Comparison of ENCODE assay signal across 18 cellular contexts in genomic region chr1:239757711-239758110, GRCh38.
A peak's percentile ranks its signal among the peaks of the same experiment; 100 is the strongest.
DNase-seq lines count a peak whose midpoint lies in the region; ATAC-seq, FAIRE-seq and TF ChIP-seq lines count a peak whose summit lies in the region.
"Had no signal": no experiment of that assay in that cellular context is flagged by ENCODE, and none has a peak within 500 bp of the region (broad histone marks: within the 10 kb centered on the region; RNA-seq: fewer than 3 reads in every experiment).

No MANE protein-coding gene starts in this region.

- H3K27ac ChIP-seq in astrocyte (ENCODE audit: low read depth, low read length) (no peak overlapping the region), smooth muscle cell (ENCODE audit: low read depth) (peak overlapping the region; percentile 44)
- H3K27ac ChIP-seq: BLaER1 treated with 17β-estradiol and CSF1 and Interleukin-3, amounts not matched to agents 10 nM and 100 nM; GM23248 had no signal

- H3K4me1 Mint-ChIP-seq in astrocyte (ENCODE audit: low read depth, unreplicated experiment), result no peaks in the 10 kb centered on the region

- H2AFZ ChIP-seq in astrocyte (ENCODE audit: low read depth, low read length) (no peak overlapping the region), smooth muscle cell (ENCODE audit: low read depth) (no peak overlapping the region)
- H2AFZ ChIP-seq: GM23248 had no signal

- no peaks in the 10 kb centered on the region for H4K20me1 ChIP-seq in astrocyte (ENCODE audit: insufficient read depth, low read length)
- no peaks in the 10 kb centered on the region for H4K20me1 ChIP-seq in smooth muscle cell (ENCODE audit: low read depth)
- H4K20me1 ChIP-seq: BLaER1 treated with 17β-estradiol and CSF1 and Interleukin-3, amounts not matched to agents 10 nM and 100 nM had no signal

- no peak overlapping the region for H3K4me3 ChIP-seq in astrocyte (ENCODE audit: insufficient read depth, low read depth, low read length)
- no peak overlapping the region for H3K4me3 ChIP-seq in smooth muscle cell
- H3K4me3 ChIP-seq: BLaER1 treated with 17β-estradiol and CSF1 and Interleukin-3, amounts not matched to agents 10 nM and 100 nM; GM23248; K562 had no signal

- H3K36me3 Mint-ChIP-seq in astrocyte (ENCODE audit: low read depth, unreplicated experiment), result no peaks in the 10 kb centered on the region
- H3K36me3 Mint-ChIP-seq: CD8-positive, alpha-beta T cell had no signal

- H3K9ac ChIP-seq in astrocyte (ENCODE audit: low read length), result no peak overlapping the region
- H3K9ac ChIP-seq in smooth muscle cell (ENCODE audit: low read depth), result no peak overlapping the region
- H3K9ac ChIP-seq: BLaER1 treated with 17β-estradiol and CSF1 and Interleukin-3, amounts not matched to agents 10 nM and 100 nM; GM23248 had no signal

- H3K4me3 Mint-ChIP-seq in astrocyte (ENCODE audit: unreplicated experiment), result no peak overlapping the region
- H3K4me3 Mint-ChIP-seq: CD8-positive, alpha-beta T cell had no signal

- WGBS in smooth muscle cell (ENCODE audit: low lambda C conversion rate), result 63% methylated on average over 2 of the region's 2 CpGs

- DNase-seq in EL (peak; percentile 39), LHCN-M2 (ENCODE audit: low read depth) (peak; percentile 3), astrocyte (ENCODE audit: low read depth) (peak; percentile 2), smooth muscle cell (lab: John Stamatoyannopoulos, UW; ENCODE audit: unreplicated experiment) (no peak), NOMO-1 treated with dmso at 0.1 percent for 144 hours (lab: John Stamatoyannopoulos, UW; ENCODE audit: unreplicated experiment) (no peak), NCI-H2081 (lab: John Stamatoyannopoulos, UW) (no peak)
- DNase-seq: CD8-positive, alpha-beta T cell; GM23248; MV-4-11; NCI-H1694 treated with DMSO at 0.1 percent for 48 hours; NCI-H2107; NCI-H510A treated with DMSO at 0.1 percent for 48 hours; NCI-H774 had no signal

- H3K27me3 Mint-ChIP-seq in astrocyte (ENCODE audit: low read depth, unreplicated experiment), result no peaks in the 10 kb centered on the region

- no peaks in the 10 kb centered on the region for H3K36me3 ChIP-seq in astrocyte (ENCODE audit: insufficient read depth, low read length)
- H3K36me3 ChIP-seq in smooth muscle cell (ENCODE audit: low read depth), result no peaks in the 10 kb centered on the region
- H3K36me3 ChIP-seq: BLaER1 treated with 17β-estradiol and CSF1 and Interleukin-3, amounts not matched to agents 10 nM and 100 nM had no signal

- H3K27me3 ChIP-seq in astrocyte (ENCODE audit: insufficient read depth, low read length) (no peaks in the 10 kb centered on the region), smooth muscle cell (ENCODE audit: low read depth) (no peaks in the 10 kb centered on the region)
- H3K27me3 ChIP-seq: BLaER1 treated with 17β-estradiol and CSF1 and Interleukin-3, amounts not matched to agents 10 nM and 100 nM had no signal

- H3K4me2 ChIP-seq in astrocyte (ENCODE audit: low read length), result no peak overlapping the region
- H3K4me2 ChIP-seq in smooth muscle cell, result no peak overlapping the region
- H3K4me2 ChIP-seq: BLaER1 treated with 17β-estradiol and CSF1 and Interleukin-3, amounts not matched to agents 10 nM and 100 nM had no signal

- no peak for FAIRE-seq in astrocyte (lab: Jason Lieb, UNC)
- FAIRE-seq: G401.6, K562 had no signal

- H3K9me3 ChIP-seq in astrocyte (ENCODE audit: insufficient read depth, low read depth, low read length) (no peaks in the 10 kb centered on the region), smooth muscle cell (replicated peaks; ENCODE audit: low read depth) (no peaks in the 10 kb centered on the region)

- H3K79me2 ChIP-seq in astrocyte (ENCODE audit: insufficient read depth, low read length), result no peaks in the 10 kb centered on the region
- H3K79me2 ChIP-seq in smooth muscle cell (ENCODE audit: low read depth), result no peaks in the 10 kb centered on the region

- H3K9me3 Mint-ChIP-seq in astrocyte (ENCODE audit: unreplicated experiment), result no peaks in the 10 kb centered on the region

- no peaks in the 10 kb centered on the region for H3F3A ChIP-seq in smooth muscle cell (ENCODE audit: low read depth)

- H3K27ac Mint-ChIP-seq in astrocyte (ENCODE audit: unreplicated experiment), result no peak overlapping the region
- H3K27ac Mint-ChIP-seq: CD8-positive, alpha-beta T cell had no signal

- ATAC-seq in GM18517 (IDR thresholded peaks at IDR 0.05; ENCODE audit: unreplicated experiment), result no peak
- ATAC-seq: CD8-positive, alpha-beta T cell; K562; Right ventricle myocardium inferior had no signal

- TF ChIP-seq CTCF in astrocyte (IDR thresholded peaks at IDR 0.05; ENCODE audit: insufficient read depth, low read depth, low read length) (no peak), smooth muscle cell (IDR thresholded peaks at IDR 0.05; ENCODE audit: borderline replicate concordance, insufficient read depth, poor library complexity, severe bottlenecking) (no peak)

- H3K4me1 ChIP-seq in astrocyte (ENCODE audit: insufficient read depth, low read length) (no peaks in the 10 kb centered on the region), smooth muscle cell (ENCODE audit: low read depth) (peaks cover 17% of the 10 kb centered on the region)

Comparison
In these comparisons a context has a peak if more than half of its experiments do, and no peak if none do; other contexts are left out.
1. DNase-seq: peak in EL (single experiment), LHCN-M2 (single experiment) and astrocyte (single experiment); none in smooth muscle cell (single experiment), NOMO-1 treated with dmso at 0.1 percent for 144 hours (single experiment) and NCI-H2081 (0 of 2).